In genomic region chr16:321532-321931, GRCh38 we compare ENCODE assay signal across 23 cellular contexts. TPM values are rescaled to one million over a fixed set of nuclear protein-coding genes. Genes with fewer than 3 reads are reported as not detected.
"Had no signal": no experiment of that assay in that cellular context is flagged by ENCODE, and none has a peak within 500 bp of the region (broad histone marks: within the 10 kb centered on the region; RNA-seq: fewer than 3 reads in every experiment).

No MANE protein-coding gene starts in this region.

- H3K9me3 Mint-ChIP-seq: activated B cell treated with CpG ODN at 0.5 μM for 24 hours; activated CD4-positive, alpha-beta memory T cell treated with anti-CD3 and anti-CD28 coated beads for 36 hours; activated T-helper 1 cell treated with anti-CD3 and anti-CD28 coated beads, Interleukin-12 subunit alpha, Interleukin-12 subunit beta, Interleukin-2, Interleukin-4 antibody, amounts not matched to agents 30 ng/mL and 10 ng/mL and 1 ng/mL, durations not matched to agents 14 hours and 24 hours and 36 hours; T-helper 2 cell treated with Interferon-gamma antibody and Interleukin-4, amounts not matched to agents 5 μg/mL and 100 μg/mL, for 36 hours had no signal

- ATAC-seq: body of pancreas, esophagus mucosa, gastrocnemius medialis, left lung had no signal

- H3K27me3 ChIP-seq: body of pancreas, gastrocnemius medialis, left lung, thyroid gland had no signal

- H3K27ac Mint-ChIP-seq: activated B cell treated with CpG ODN at 0.5 μM for 24 hours; activated CD4-positive, alpha-beta memory T cell treated with anti-CD3 and anti-CD28 coated beads for 36 hours; activated T-helper 1 cell treated with anti-CD3 and anti-CD28 coated beads, Interleukin-12 subunit alpha, Interleukin-12 subunit beta, Interleukin-2, Interleukin-4 antibody, amounts not matched to agents 30 ng/mL and 10 ng/mL and 1 ng/mL, durations not matched to agents 14 hours and 24 hours and 36 hours; T-helper 2 cell treated with Interferon-gamma antibody and Interleukin-4, amounts not matched to agents 5 μg/mL and 100 μg/mL, for 36 hours had no signal

- H3K9me3 ChIP-seq: body of pancreas, gastrocnemius medialis, left lung, thyroid gland had no signal

- H3K36me3 Mint-ChIP-seq: activated CD4-positive, alpha-beta memory T cell treated with anti-CD3 and anti-CD28 coated beads for 36 hours had no signal

- H3K27me3 Mint-ChIP-seq: activated B cell treated with CpG ODN at 0.5 μM for 24 hours; activated CD4-positive, alpha-beta memory T cell treated with anti-CD3 and anti-CD28 coated beads for 36 hours had no signal

- DNase-seq: activated B cell treated with CpG ODN at 0.5 μM for 24 hours; activated CD4-positive, alpha-beta memory T cell treated with anti-CD3 and anti-CD28 coated beads for 36 hours; activated CD4-positive, alpha-beta T cell treated with anti-CD3 and anti-CD28 coated beads for 4 hours; activated gamma-delta T cell treated with Interleukin-2 at 50 U/mL for 16 hours; activated T-cell treated with anti-CD3 and anti-CD28 coated beads for 4 hours; body of pancreas; central memory CD4-positive, alpha-beta T cell; gastrocnemius medialis; head of caudate nucleus; left lung; mammary epithelial cell; nucleus accumbens; posterior cingulate gyrus; stimulated activated CD8-positive, alpha-beta memory T cell treated with anti-CD3 and anti-CD28 coated beads, Interleukin-4, amount 100 ng/mL, for 48 hours; stimulated activated naive CD4-positive, alpha-beta T cell treated with Interleukin-2 at 50 U/mL for 16 hours; thyroid gland had no signal

- H3K4me3 ChIP-seq: body of pancreas, coronary artery, gastrocnemius medialis, left lung, thyroid gland had no signal

- H3K4me3 Mint-ChIP-seq: activated B cell treated with CpG ODN at 0.5 μM for 24 hours; activated CD4-positive, alpha-beta memory T cell treated with anti-CD3 and anti-CD28 coated beads for 36 hours; activated T-helper 1 cell treated with anti-CD3 and anti-CD28 coated beads, Interleukin-12 subunit alpha, Interleukin-12 subunit beta, Interleukin-2, Interleukin-4 antibody, amounts not matched to agents 30 ng/mL and 10 ng/mL and 1 ng/mL, durations not matched to agents 14 hours and 24 hours and 36 hours; T-helper 2 cell treated with Interferon-gamma antibody and Interleukin-4, amounts not matched to agents 5 μg/mL and 100 μg/mL, for 36 hours had no signal

- H3K27ac ChIP-seq: coronary artery, gastrocnemius medialis, left lung, thyroid gland had no signal

RNA-seq across cellular contexts. Expression of gene PDIA2, which starts 38.6 kb away (rescaled TPM):
- total RNA-seq: activated B cell treated with CpG ODN at 0.5 μM for 24 hours; activated CD4-positive, alpha-beta memory T cell treated with anti-CD3 and anti-CD28 coated beads for 36 hours; activated T-helper 1 cell treated with anti-CD3 and anti-CD28 coated beads, Interleukin-12 subunit alpha, Interleukin-12 subunit beta, Interleukin-2, Interleukin-4 antibody, amounts not matched to agents 30 ng/mL and 10 ng/mL and 1 ng/mL, durations not matched to agents 14 hours and 24 hours and 36 hours; esophagus mucosa; kidney epithelial cell; mammary epithelial cell; renal cortical epithelial cell had no signal
- polyA plus RNA-seq: mammary epithelial cell had no signal

RNA-seq across cellular contexts. Expression of gene ARHGDIG, which starts 41.1 kb away (rescaled TPM):
- total RNA-seq: activated B cell treated with CpG ODN at 0.5 μM for 24 hours; activated CD4-positive, alpha-beta memory T cell treated with anti-CD3 and anti-CD28 coated beads for 36 hours; activated T-helper 1 cell treated with anti-CD3 and anti-CD28 coated beads, Interleukin-12 subunit alpha, Interleukin-12 subunit beta, Interleukin-2, Interleukin-4 antibody, amounts not matched to agents 30 ng/mL and 10 ng/mL and 1 ng/mL, durations not matched to agents 14 hours and 24 hours and 36 hours; esophagus mucosa; mammary epithelial cell; renal cortical epithelial cell; subcutaneous adipose tissue; thyroid gland had no signal
- polyA plus RNA-seq: mammary epithelial cell had no signal

RNA-seq across cellular contexts. Expression of gene RGS11, which starts 45.8 kb away (rescaled TPM):
- total RNA-seq: activated B cell treated with CpG ODN at 0.5 μM for 24 hours, kidney epithelial cell had no signal
